17 cellular contexts compared by ENCODE assay signal in genomic region chr18:45845410-45845809, GRCh38. TPM values are rescaled to one million over a fixed set of nuclear protein-coding genes. Genes with fewer than 3 reads are reported as not detected.
"Had no signal": no experiment of that assay in that cellular context is flagged by ENCODE, and none has a peak within 500 bp of the region (broad histone marks: within the 10 kb centered on the region; RNA-seq: fewer than 3 reads in every experiment).

No MANE protein-coding gene starts in this region.

- H3K36me3 ChIP-seq: pancreas, transverse colon, vagina had no signal

- ATAC-seq: gastroesophageal sphincter; left colon; pancreas; stimulated activated memory B cell treated with anti-CD40 and anti-IgM and Interleukin-4, amounts not matched to agents 10 μg/mL and 1 μg/mL and 100 μg/mL, for 72 hours had no signal

- H3K9me3 Mint-ChIP-seq: activated naive CD4-positive, alpha-beta T cell treated with anti-CD3 and anti-CD28 coated beads, Interleukin-2, amount 10 ng/mL, durations not matched to agents 7 days and 5 days; activated T-cell treated with anti-CD3 and anti-CD28 coated beads, Interleukin-2, amount 50 U/mL, for 24 hours; brain; naive B cell; stimulated activated memory B cell treated with anti-CD40 and anti-IgM and Interleukin-4, amounts not matched to agents 10 μg/mL and 1 μg/mL and 100 μg/mL, for 72 hours had no signal

- H3K27ac Mint-ChIP-seq: activated naive CD4-positive, alpha-beta T cell treated with anti-CD3 and anti-CD28 coated beads, Interleukin-2, amount 10 ng/mL, durations not matched to agents 7 days and 5 days; activated T-cell treated with anti-CD3 and anti-CD28 coated beads, Interleukin-2, amount 50 U/mL, for 24 hours; brain; stimulated activated memory B cell treated with anti-CD40 and anti-IgM and Interleukin-4, amounts not matched to agents 10 μg/mL and 1 μg/mL and 100 μg/mL, for 72 hours had no signal

- H3K4me3 Mint-ChIP-seq: activated naive CD4-positive, alpha-beta T cell treated with anti-CD3 and anti-CD28 coated beads, Interleukin-2, amount 10 ng/mL, durations not matched to agents 7 days and 5 days; activated T-cell treated with anti-CD3 and anti-CD28 coated beads, Interleukin-2, amount 50 U/mL, for 24 hours; brain; naive B cell; stimulated activated memory B cell treated with anti-CD40 and anti-IgM and Interleukin-4, amounts not matched to agents 10 μg/mL and 1 μg/mL and 100 μg/mL, for 72 hours had no signal

- H3K9me3 ChIP-seq: gastroesophageal sphincter, heart right ventricle, pancreas, transverse colon, vagina had no signal

- H3K27me3 ChIP-seq: dorsolateral prefrontal cortex, gastroesophageal sphincter, pancreas, transverse colon, vagina had no signal

- H3K27ac ChIP-seq: dorsolateral prefrontal cortex, gastroesophageal sphincter, heart right ventricle, pancreas, transverse colon, vagina had no signal

- H3K4me1 ChIP-seq: gastroesophageal sphincter, heart right ventricle, pancreas, transverse colon, vagina had no signal

- H3K4me1 Mint-ChIP-seq: activated naive CD4-positive, alpha-beta T cell treated with anti-CD3 and anti-CD28 coated beads, Interleukin-2, amount 10 ng/mL, durations not matched to agents 7 days and 5 days; brain had no signal

- DNase-seq: activated CD4-positive, alpha-beta T cell treated with anti-CD3 and anti-CD28 coated beads for 1 hour; activated CD4-positive, alpha-beta T cell treated with anti-CD3 and anti-CD28 coated beads, Interleukin-2, amount 50 U/mL, for 48 hours; activated naive CD4-positive, alpha-beta T cell treated with anti-CD3 and anti-CD28 coated beads, Interleukin-2, amount 10 ng/mL, durations not matched to agents 7 days and 5 days; activated T-cell treated with anti-CD3 and anti-CD28 coated beads, Interleukin-2, amount 50 U/mL, for 24 hours; dorsolateral prefrontal cortex; heart right ventricle; left colon; naive B cell; pancreas; T-helper 1 cell; T1000; transverse colon had no signal

- H3K36me3 Mint-ChIP-seq: activated naive CD4-positive, alpha-beta T cell treated with anti-CD3 and anti-CD28 coated beads, Interleukin-2, amount 10 ng/mL, durations not matched to agents 7 days and 5 days had no signal

- H3K4me3 ChIP-seq: dorsolateral prefrontal cortex, gastroesophageal sphincter, heart right ventricle, pancreas, transverse colon, vagina had no signal

RNA-seq across cellular contexts. Expression of gene SIGLEC15, which starts 19.9 kb away (rescaled TPM):
- total RNA-seq: lung microvascular endothelial cell, transverse colon, vagina had no signal
